In genomic region chr14:56044196-56044595, GRCh38 we compare ENCODE assay signal across 22 cellular contexts.
DNase-seq lines count a peak whose midpoint lies in the region; ATAC-seq, FAIRE-seq and TF ChIP-seq lines count a peak whose summit lies in the region.
"Had no signal": no experiment of that assay in that cellular context is flagged by ENCODE, and none has a peak within 500 bp of the region (broad histone marks: within the 10 kb centered on the region; RNA-seq: fewer than 3 reads in every experiment).

No MANE protein-coding gene starts in this region.

- H3K9me3 ChIP-seq in A549 (no peaks in the 10 kb centered on the region), astrocyte (ENCODE audit: insufficient read depth, low read depth, low read length) (no peaks in the 10 kb centered on the region), SJCRH30 (replicated peaks) (no peaks in the 10 kb centered on the region)
- H3K9me3 ChIP-seq: MG63 had no signal

- no peaks in the 10 kb centered on the region for H3K36me3 Mint-ChIP-seq in astrocyte (ENCODE audit: low read depth, unreplicated experiment)
- no peaks in the 10 kb centered on the region for H3K36me3 Mint-ChIP-seq in effector memory CD8-positive, alpha-beta T cell (ENCODE audit: insufficient read depth)

- H3K27ac ChIP-seq in A549 (no peak overlapping the region), astrocyte (ENCODE audit: low read depth, low read length) (no peak overlapping the region), SJCRH30 (no peak overlapping the region)
- H3K27ac ChIP-seq: BLaER1 treated with 17β-estradiol and CSF1 and Interleukin-3, amounts not matched to agents 10 nM and 100 nM had no signal

- peaks cover 2% of the 10 kb centered on the region for H3K4me1 Mint-ChIP-seq in astrocyte (ENCODE audit: low read depth, unreplicated experiment)
- H3K4me1 Mint-ChIP-seq in effector memory CD8-positive, alpha-beta T cell (ENCODE audit: low read depth in 2 of 2), result no peaks in the 10 kb centered on the region

- no peak overlapping the region for H2AFZ ChIP-seq in astrocyte (ENCODE audit: low read depth, low read length)

- H3K4me2 ChIP-seq in A549 (no peak overlapping the region), astrocyte (ENCODE audit: low read length) (no peak overlapping the region)
- H3K4me2 ChIP-seq: BLaER1 treated with 17β-estradiol and CSF1 and Interleukin-3, amounts not matched to agents 10 nM and 100 nM had no signal

- ATAC-seq in A549 (no peak), HG03432 (IDR thresholded peaks at IDR 0.05; ENCODE audit: unreplicated experiment) (no peak)
- ATAC-seq in effector memory CD8-positive, alpha-beta T cell (replicated peaks), result no peak
- ATAC-seq: K562, Panc1 had no signal

- H3K4me3 ChIP-seq in A549 (no peak overlapping the region), astrocyte (ENCODE audit: insufficient read depth, low read depth, low read length) (no peak overlapping the region), SJCRH30 (no peak overlapping the region)
- H3K4me3 ChIP-seq: BLaER1 treated with 17β-estradiol and CSF1 and Interleukin-3, amounts not matched to agents 10 nM and 100 nM; K562; MG63 had no signal

- no peak overlapping the region for H3K9ac ChIP-seq in astrocyte (ENCODE audit: low read length)
- H3K9ac ChIP-seq: BLaER1 treated with 17β-estradiol and CSF1 and Interleukin-3, amounts not matched to agents 10 nM and 100 nM had no signal

- DNase-seq in A549 (ENCODE audit: low read depth in 1 of 2, low spot score in 1 of 2) (no peak), LHCN-M2 (ENCODE audit: low read depth) (peak; percentile 1), astrocyte (ENCODE audit: low read depth) (peak; percentile 10), kidney glomerular epithelial cell (lab: John Stamatoyannopoulos, UW) (peak; percentile 25), NCI-H2107 (lab: John Stamatoyannopoulos, UW) (no peak), SJCRH30 (no peak)
- DNase-seq in effector memory CD8-positive, alpha-beta T cell, result no peak
- DNase-seq: AML-193; CD4-positive, alpha-beta T cell; Kasumi-1; MG63; NCI-H187 treated with DMSO at 0.1 percent for 48 hours; NCI-H446 treated with DMSO at 0.1 percent for 48 hours; NCI-H526 had no signal

- H3K27me3 Mint-ChIP-seq in astrocyte (ENCODE audit: low read depth, unreplicated experiment), result no peaks in the 10 kb centered on the region
- H3K27me3 Mint-ChIP-seq in effector memory CD8-positive, alpha-beta T cell, result peaks cover 0 to 18% of the 10 kb centered on the region in 2 donors

- no peaks in the 10 kb centered on the region for H3K9me3 Mint-ChIP-seq in astrocyte (ENCODE audit: unreplicated experiment)
- no peaks in the 10 kb centered on the region for H3K9me3 Mint-ChIP-seq in effector memory CD8-positive, alpha-beta T cell
- H3K9me3 Mint-ChIP-seq: CD4-positive, alpha-beta T cell had no signal

- no peak for TF ChIP-seq EP300 in A549 (IDR thresholded peaks at IDR 0.05)

- H3K36me3 ChIP-seq in astrocyte (ENCODE audit: insufficient read depth, low read length), result no peaks in the 10 kb centered on the region
- no peaks in the 10 kb centered on the region for H3K36me3 ChIP-seq in SJCRH30
- H3K36me3 ChIP-seq: BLaER1 treated with 17β-estradiol and CSF1 and Interleukin-3, amounts not matched to agents 10 nM and 100 nM; MG63 had no signal

- CTCF ChIA-PET in A549 (lab: Yijun Ruan, JAX), result interaction anchor here (1.0 kb wide), 1 partner anchor 21 kb away, joined by 3 read pairs; no protein-coding TSS in a partner anchor

- WGBS in A549 (ENCODE audit: missing lambda C conversion rate), result 56% methylated on average over 2 of the region's 2 CpGs

- no peak for TF ChIP-seq CTCF in A549 (IDR thresholded peaks at IDR 0.05)
- TF ChIP-seq CTCF in astrocyte (IDR thresholded peaks at IDR 0.05; ENCODE audit: insufficient read depth, low read depth, low read length), result no peak

- no peak for TF ChIP-seq POLR2A in A549 (IDR thresholded peaks at IDR 0.05; ENCODE audit: low read length)

- no peak for TF ChIP-seq RAD21 in A549 (conservative IDR thresholded peaks at IDR 0.05 in 1 of 2, IDR thresholded peaks at IDR 0.05 in 1 of 2)

- H4K20me1 ChIP-seq in astrocyte (ENCODE audit: insufficient read depth, low read length), result no peaks in the 10 kb centered on the region
- H4K20me1 ChIP-seq: BLaER1 treated with 17β-estradiol and CSF1 and Interleukin-3, amounts not matched to agents 10 nM and 100 nM had no signal

- no peak overlapping the region for H3K27ac Mint-ChIP-seq in astrocyte (ENCODE audit: unreplicated experiment)
- no peak overlapping the region for H3K27ac Mint-ChIP-seq in effector memory CD8-positive, alpha-beta T cell
- H3K27ac Mint-ChIP-seq: CD4-positive, alpha-beta T cell had no signal

- H3K79me2 ChIP-seq in astrocyte (ENCODE audit: insufficient read depth, low read length), result no peaks in the 10 kb centered on the region

- POLR2A ChIA-PET in A549 (lab: Yijun Ruan, JAX), result no interaction called here

- no peak overlapping the region for H3K4me3 Mint-ChIP-seq in astrocyte (ENCODE audit: unreplicated experiment)
- no peak overlapping the region for H3K4me3 Mint-ChIP-seq in effector memory CD8-positive, alpha-beta T cell
- H3K4me3 Mint-ChIP-seq: CD4-positive, alpha-beta T cell had no signal

- no peaks in the 10 kb centered on the region for H3K27me3 ChIP-seq in astrocyte (ENCODE audit: insufficient read depth, low read length)
- no peaks in the 10 kb centered on the region for H3K27me3 ChIP-seq in SJCRH30
- H3K27me3 ChIP-seq: BLaER1 treated with 17β-estradiol and CSF1 and Interleukin-3, amounts not matched to agents 10 nM and 100 nM; MG63 had no signal

- no peaks in the 10 kb centered on the region for H3K4me1 ChIP-seq in A549
- H3K4me1 ChIP-seq in astrocyte (ENCODE audit: insufficient read depth, low read length), result peaks cover 4% of the 10 kb centered on the region
- no peaks in the 10 kb centered on the region for H3K4me1 ChIP-seq in SJCRH30
- H3K4me1 ChIP-seq: BLaER1 treated with 17β-estradiol and CSF1 and Interleukin-3, amounts not matched to agents 10 nM and 100 nM had no signal

- FAIRE-seq in A549 (lab: Jason Lieb, UNC) (no peak), astrocyte (lab: Jason Lieb, UNC) (no peak)
- FAIRE-seq: A204.1, D721Med, GM19239, HTR-8/SVneo, K562 had no signal

TF ChIP-seq in A549, 52 proteins besides CTCF, POLR2A, EP300 and RAD21:
- TF ChIP-seq CHD2 (IDR thresholded peaks at IDR 0.05; ENCODE audit: low read length, partially characterized antibody) (no peak), HEYL (CRISPR knock-in tag; IDR thresholded peaks at IDR 0.05) (no peak), FOSL2 (IDR thresholded peaks at IDR 0.05) (no peak), FOSL2 (CRISPR knock-in tag; IDR thresholded peaks at IDR 0.05) (0 out of 2 replicates have a peak, but pooled peaks have one; percentile 23), CHD4 (IDR thresholded peaks at IDR 0.05; ENCODE audit: borderline replicate concordance) (no peak), TP53 (CRISPR knock-in tag; IDR thresholded peaks at IDR 0.05) (no peak), FOSB (CRISPR knock-in tag; IDR thresholded peaks at IDR 0.05) (no peak), KDM1A (IDR thresholded peaks at IDR 0.05; ENCODE audit: low read depth) (no peak), RNF2 (IDR thresholded peaks at IDR 0.05; ENCODE audit: borderline replicate concordance, low read depth) (no peak), EHF (CRISPR knock-in tag; IDR thresholded peaks at IDR 0.05) (no peak)

Comparison
In these comparisons a context has a peak if more than half of its experiments do, and no peak if none do; other contexts are left out.
1. DNase-seq: peak in LHCN-M2 (single experiment), astrocyte (single experiment) and kidney glomerular epithelial cell (single experiment); none in A549 (0 of 2), effector memory CD8-positive, alpha-beta T cell (0 of 3), NCI-H2107 (single experiment) and SJCRH30 (0 of 2).